ENCODE assay signal across 8 cellular contexts in genomic region chr12:26939192-26939832, GRCh38. TPM values are rescaled to one million over a fixed set of nuclear protein-coding genes. Genes with fewer than 3 reads are reported as not detected.
DNase-seq lines count a peak whose midpoint lies in the region; ATAC-seq lines count a peak whose summit lies in the region.

No MANE protein-coding gene starts in this region.

- peak overlapping the region; percentile 92 for H3K27ac Mint-ChIP-seq in central memory CD8-positive, alpha-beta T cell (ENCODE audit: low read depth)

- H3K4me3 Mint-ChIP-seq in central memory CD8-positive, alpha-beta T cell: peak overlapping the region; percentile 95

- intact Hi-C loops in left colon (cut with DNase I, micrococcal nuclease): loop anchor here in 1 of 2 donors (5.0 kb wide), 1 partner anchor 73 kb away; the partner anchor contains the start of gene TM7SF3

- H3K4me3 ChIP-seq in mucosa of stomach (ENCODE audit: low read length): peak overlapping the region; percentile 85

- no peaks in the 10 kb centered on the region for H3K27me3 ChIP-seq in mucosa of stomach (ENCODE audit: control insufficient read depth, insufficient read depth, low read length)

- H3K27me3 Mint-ChIP-seq in central memory CD8-positive, alpha-beta T cell: no peaks in the 10 kb centered on the region

- H3K4me1 ChIP-seq in mucosa of stomach (ENCODE audit: control insufficient read depth, insufficient read depth, low read length): peaks cover 15% of the 10 kb centered on the region

- peak overlapping the region; percentile 82 for H3K9ac ChIP-seq in mucosa of stomach (ENCODE audit: low read length)

- DNase-seq in DMS53 (lab: John Stamatoyannopoulos, UW): peak; percentile 41
- DNase-seq in DMS53 treated with DMSO at 0.1 percent for 48 hours (lab: John Stamatoyannopoulos, UW; ENCODE audit: unreplicated experiment): no peak
- DNase-seq in NCI-H146 (lab: John Stamatoyannopoulos, UW): peak; percentile 45
- no peak for DNase-seq in central memory CD8-positive, alpha-beta T cell (ENCODE audit: low spot score in 2 of 2)
- no peak for DNase-seq in cortex of kidney (lab: John Stamatoyannopoulos, UW)
- DNase-seq in left colon: no peak

- peaks cover 76% of the 10 kb centered on the region for H3K4me1 Mint-ChIP-seq in central memory CD8-positive, alpha-beta T cell

- H3K36me3 Mint-ChIP-seq in central memory CD8-positive, alpha-beta T cell (ENCODE audit: insufficient read depth): peaks cover 21% of the 10 kb centered on the region

- H3K9me3 Mint-ChIP-seq in central memory CD8-positive, alpha-beta T cell: no peaks in the 10 kb centered on the region

- H3K36me3 ChIP-seq in mucosa of stomach (ENCODE audit: control insufficient read depth, insufficient read depth, low read length): no peaks in the 10 kb centered on the region

- no peak for ATAC-seq in central memory CD8-positive, alpha-beta T cell (replicated peaks; ENCODE audit: extremely low read depth, poor library complexity, severe bottlenecking)
- no peak for ATAC-seq in left colon
- ATAC-seq in GM21390 (IDR thresholded peaks at IDR 0.05; ENCODE audit: unreplicated experiment): no peak

- no peaks in the 10 kb centered on the region for H3K9me3 ChIP-seq in mucosa of stomach (ENCODE audit: control insufficient read depth, low read length)

RNA-seq across cellular contexts. Expression of gene FGFR1OP2, which starts 1.0 kb away (rescaled TPM):
- 10 to 100 TPM; 24.6 to 31.5 TPM for total RNA-seq in left colon

RNA-seq across cellular contexts. Expression of gene INTS13, which starts 1.5 kb away (rescaled TPM):
- 10 to 100 TPM; 11.5 to 12.9 TPM for total RNA-seq in left colon

Comparison
In these comparisons a context has a peak if more than half of its experiments do, and no peak if none do; other contexts are left out.
1. DNase-seq: peak in DMS53 (single experiment) and NCI-H146 (single experiment); none in DMS53 treated with DMSO at 0.1 percent for 48 hours (single experiment), central memory CD8-positive, alpha-beta T cell (0 of 2), cortex of kidney (single experiment) and left colon (0 of 2).